8 cellular contexts compared by ENCODE assay signal in genomic region chr1:234606731-234607090, GRCh38. TPM values are rescaled to one million over a fixed set of nuclear protein-coding genes. Genes with fewer than 3 reads are reported as not detected.
DNase-seq lines count a peak whose midpoint lies in the region; ATAC-seq and TF ChIP-seq lines count a peak whose summit lies in the region.

No MANE protein-coding gene starts in this region.

- TF ChIP-seq CTCF in BJ (IDR thresholded peaks at IDR 0.05; ENCODE audit: insufficient read depth, low read depth, low read length) (no peak), LNCaP clone FGC (IDR thresholded peaks at IDR 0.05; ENCODE audit: control insufficient read depth, extremely low read depth, insufficient read depth) (no peak), choroid plexus epithelial cell (conservative IDR thresholded peaks at IDR 0.05; ENCODE audit: low read depth, low read length) (no peak), GM13976 (IDR thresholded peaks at IDR 0.05; ENCODE audit: borderline replicate concordance, control extremely low read depth, extremely low read depth, insufficient read depth, missing control alignments) (no peak)

- POLR2A ChIA-PET in BJ (lab: Charles Lee), result interaction anchor here (0.6 kb wide), 1 partner anchor 15 kb away, joined by 3 read pairs; no protein-coding TSS in a partner anchor
- POLR2A ChIA-PET in naive thymus-derived CD8-positive, alpha-beta T cell (lab: Charles Lee), result interaction anchor here (0.9 to 1.6 kb wide), 3 partner anchors 8 to 358 kb away, joined by 3 to 11 read pairs (median 3); no protein-coding TSS in a partner anchor

- peaks cover 8% of the 10 kb centered on the region for H3K36me3 ChIP-seq in BJ (ENCODE audit: control insufficient read depth, insufficient read depth, low read length)

- peak overlapping the region; percentile 77 for H3K4me3 ChIP-seq in BJ (ENCODE audit: low read depth, low read length)
- H3K4me3 ChIP-seq in LNCaP clone FGC (ENCODE audit: low read depth, low read length), result peak overlapping the region; percentile 60
- H3K4me3 ChIP-seq in choroid plexus epithelial cell (ENCODE audit: low read depth, low read length), result peak overlapping the region; percentile 91

- peak overlapping the region; percentile 88 to 100 (median 98) for H3K27ac Mint-ChIP-seq in naive thymus-derived CD8-positive, alpha-beta T cell

- H3K36me3 Mint-ChIP-seq in naive thymus-derived CD8-positive, alpha-beta T cell, result peaks cover 16 to 49% (median 27%) of the 10 kb centered on the region in 3 donors

- no peak for ATAC-seq in naive thymus-derived CD8-positive, alpha-beta T cell
- no peak for ATAC-seq in GM18861 (IDR thresholded peaks at IDR 0.05; ENCODE audit: unreplicated experiment)

- peaks cover 0 to 1% (median 0%) of the 10 kb centered on the region in 5 donors for H3K27me3 Mint-ChIP-seq in naive thymus-derived CD8-positive, alpha-beta T cell

- peaks cover 44 to 73% (median 65%) of the 10 kb centered on the region in 4 donors for H3K4me1 Mint-ChIP-seq in naive thymus-derived CD8-positive, alpha-beta T cell

- in situ Hi-C loops in GM13976 (cut with MboI; ENCODE audit: low sequenced_read_pairs, unreplicated experiment), result loop anchor here (25.0 kb wide), 2 partner anchors 231 to 356 kb away; no protein-coding TSS in a partner anchor

- no peaks in the 10 kb centered on the region for H3K27me3 ChIP-seq in BJ (ENCODE audit: control insufficient read depth, insufficient read depth, low read length)

- peak overlapping the region; percentile 90 to 99 (median 92) for H3K4me3 Mint-ChIP-seq in naive thymus-derived CD8-positive, alpha-beta T cell

- CTCF ChIA-PET in BJ (lab: Yijun Ruan, JAX), result interaction anchor here (0.9 to 1.6 kb wide), 2 partner anchors 111 to 477 kb away, joined by 4 to 7 read pairs; no protein-coding TSS in a partner anchor

- no peak for DNase-seq in BJ (ENCODE audit: low read depth)
- DNase-seq in LNCaP clone FGC (ENCODE audit: low read depth), result no peak
- DNase-seq in choroid plexus epithelial cell (ENCODE audit: low read depth), result no peak
- peak in 1 of 10 donors; percentile 13 for DNase-seq in naive thymus-derived CD8-positive, alpha-beta T cell
- no peak for DNase-seq in COR-L47 (lab: John Stamatoyannopoulos, UW)
- DNase-seq in GM13976 (ENCODE audit: low spot score), result no peak
- DNase-seq in hepatic stellate cell (ENCODE audit: low spot score), result no peak

- H3K9me3 Mint-ChIP-seq in naive thymus-derived CD8-positive, alpha-beta T cell, result peaks cover 0 to 4% (median 0%) of the 10 kb centered on the region in 9 donors

RNA-seq across cellular contexts. Expression of gene IRF2BP2, which starts 3.3 kb away (rescaled TPM):
- polyA plus RNA-seq in BJ (2011; rRNA removed), result 12.5 and 20.7 TPM in 2 replicates
- polyA minus RNA-seq in BJ (2011; rRNA and poly(A)+ RNA removed), result 21.2 and 34.0 TPM in 2 replicates
- total RNA-seq in naive thymus-derived CD8-positive, alpha-beta T cell, result 100 to 1,000 TPM; 165 to 183 TPM
- 10 to 100 TPM; 25.8 to 51.0 (median 30.4) TPM for polyA plus RNA-seq in naive thymus-derived CD8-positive, alpha-beta T cell
